In the genomic region with DNA sequence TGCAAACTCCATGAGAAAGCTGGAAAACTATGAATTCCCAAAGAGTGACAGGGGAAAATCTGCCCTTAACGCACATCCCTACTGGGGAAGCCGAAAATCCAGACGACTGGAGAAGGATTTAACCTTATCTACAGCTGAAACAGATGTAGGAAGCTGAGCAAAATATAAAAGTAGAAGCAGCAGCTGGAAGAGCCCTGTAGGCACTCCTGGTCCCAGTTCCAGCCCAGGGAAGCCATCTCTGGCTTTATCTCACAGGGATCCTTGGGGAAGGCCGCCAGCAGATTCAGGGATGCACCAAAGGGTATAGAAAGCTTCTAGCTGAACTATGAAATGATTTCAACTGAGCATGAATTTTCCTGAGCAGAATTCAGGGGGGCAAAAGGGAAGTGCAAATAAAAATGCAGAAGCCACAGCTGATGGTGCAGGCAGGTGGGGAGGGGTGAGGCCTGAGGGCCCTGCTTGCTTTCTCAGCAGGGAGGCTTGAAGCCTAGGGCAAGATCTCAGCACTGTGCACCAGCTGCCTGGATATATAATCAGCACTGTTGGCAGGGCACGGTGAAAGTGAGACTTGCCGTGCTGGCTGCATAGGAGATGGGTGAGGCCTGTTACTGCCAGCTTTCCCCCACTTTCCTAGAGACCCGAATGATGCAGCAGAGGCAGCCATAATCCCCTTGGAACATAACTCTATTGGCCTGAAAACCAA, we compare ENCODE assay signal across 18 cellular contexts.
"Had no signal": no experiment of that assay in that cellular context is flagged by ENCODE, and none has a peak within 500 bp of the region (broad histone marks: within the 10 kb centered on the region; RNA-seq: fewer than 3 reads in every experiment).

No MANE protein-coding gene starts in this region.

- H3K36me3 ChIP-seq: ascending aorta, heart left ventricle, spleen, transverse colon had no signal

- H3K4me3 Mint-ChIP-seq: activated CD8-positive, alpha-beta T cell treated with anti-CD3 and anti-CD28 coated beads, Interleukin-2, amount 10 ng/mL, durations not matched to agents 7 days and 5 days; activated naive CD8-positive, alpha-beta T cell treated with anti-CD3 and anti-CD28 coated beads, Interleukin-2, amount 50 U/mL, for 24 hours; activated T-helper 1 cell treated with anti-CD3 and anti-CD28 coated beads, Interleukin-12 subunit alpha, Interleukin-12 subunit beta, Interleukin-2, Interleukin-4 antibody, amounts not matched to agents 30 ng/mL and 10 ng/mL and 1 ng/mL, durations not matched to agents 14 hours and 24 hours and 36 hours; natural killer cell; stimulated activated naive B cell treated with anti-CD40 and anti-IgM and Interleukin-4, amounts not matched to agents 10 μg/mL and 1 μg/mL and 100 μg/mL, for 72 hours had no signal

- H3K27ac ChIP-seq: ascending aorta, heart left ventricle, spleen, transverse colon had no signal

- DNase-seq: activated CD4-positive, alpha-beta T cell treated with anti-CD3 and anti-CD28 coated beads for 48 hours; activated CD8-positive, alpha-beta T cell treated with anti-CD3 and anti-CD28 coated beads, Interleukin-2, amount 10 ng/mL, durations not matched to agents 7 days and 5 days; activated naive CD4-positive, alpha-beta T cell treated with Interleukin-2 at 50 U/mL for 16 hours; activated naive CD8-positive, alpha-beta T cell treated with anti-CD3 and anti-CD28 coated beads, Interleukin-2, amount 50 U/mL, for 24 hours; foreskin melanocyte; heart left ventricle; mammary epithelial cell; natural killer cell; spleen; stimulated activated CD4-positive, alpha-beta T cell treated with anti-CD3 and anti-CD28 coated beads, Interleukin-1b, Interleukin-23, amount 100 ng/mL, for 48 hours; stimulated activated naive B cell treated with anti-CD40 and anti-IgM and Interleukin-4, amounts not matched to agents 10 μg/mL and 1 μg/mL and 100 μg/mL, for 72 hours; transverse colon had no signal

- H3K36me3 Mint-ChIP-seq: stimulated activated naive B cell treated with anti-CD40 and anti-IgM and Interleukin-4, amounts not matched to agents 10 μg/mL and 1 μg/mL and 100 μg/mL, for 72 hours had no signal

- H3K4me3 ChIP-seq: ascending aorta, heart left ventricle, spleen, transverse colon had no signal

- H3K27ac Mint-ChIP-seq: activated CD8-positive, alpha-beta T cell treated with anti-CD3 and anti-CD28 coated beads, Interleukin-2, amount 10 ng/mL, durations not matched to agents 7 days and 5 days; activated naive CD8-positive, alpha-beta T cell treated with anti-CD3 and anti-CD28 coated beads, Interleukin-2, amount 50 U/mL, for 24 hours; activated T-helper 1 cell treated with anti-CD3 and anti-CD28 coated beads, Interleukin-12 subunit alpha, Interleukin-12 subunit beta, Interleukin-2, Interleukin-4 antibody, amounts not matched to agents 30 ng/mL and 10 ng/mL and 1 ng/mL, durations not matched to agents 14 hours and 24 hours and 36 hours; natural killer cell; stimulated activated naive B cell treated with anti-CD40 and anti-IgM and Interleukin-4, amounts not matched to agents 10 μg/mL and 1 μg/mL and 100 μg/mL, for 72 hours had no signal

- ATAC-seq: activated CD8-positive, alpha-beta T cell treated with anti-CD3 and anti-CD28 coated beads, Interleukin-2, amount 10 ng/mL, durations not matched to agents 7 days and 5 days; activated naive CD8-positive, alpha-beta T cell treated with anti-CD3 and anti-CD28 coated beads, Interleukin-2, amount 50 U/mL, for 24 hours; heart left ventricle; natural killer cell; sciatic nerve; stimulated activated naive B cell treated with anti-CD40 and anti-IgM and Interleukin-4, amounts not matched to agents 10 μg/mL and 1 μg/mL and 100 μg/mL, for 72 hours had no signal

- H3K27me3 Mint-ChIP-seq: activated naive CD8-positive, alpha-beta T cell treated with anti-CD3 and anti-CD28 coated beads, Interleukin-2, amount 50 U/mL, for 24 hours; stimulated activated naive B cell treated with anti-CD40 and anti-IgM and Interleukin-4, amounts not matched to agents 10 μg/mL and 1 μg/mL and 100 μg/mL, for 72 hours had no signal

- H3K4me1 ChIP-seq: ascending aorta, heart left ventricle, spleen, transverse colon had no signal

- H3K27me3 ChIP-seq: ascending aorta, heart left ventricle, spleen, transverse colon had no signal

- FAIRE-seq: bronchial epithelial cell, endothelial cell of umbilical vein, islet of Langerhans had no signal

- H3K9me3 ChIP-seq: ascending aorta, transverse colon had no signal

- H3K4me1 Mint-ChIP-seq: activated naive CD8-positive, alpha-beta T cell treated with anti-CD3 and anti-CD28 coated beads, Interleukin-2, amount 50 U/mL, for 24 hours; natural killer cell; stimulated activated naive B cell treated with anti-CD40 and anti-IgM and Interleukin-4, amounts not matched to agents 10 μg/mL and 1 μg/mL and 100 μg/mL, for 72 hours had no signal
